ENCODE assay signal across 19 cellular contexts in the genomic region with DNA sequence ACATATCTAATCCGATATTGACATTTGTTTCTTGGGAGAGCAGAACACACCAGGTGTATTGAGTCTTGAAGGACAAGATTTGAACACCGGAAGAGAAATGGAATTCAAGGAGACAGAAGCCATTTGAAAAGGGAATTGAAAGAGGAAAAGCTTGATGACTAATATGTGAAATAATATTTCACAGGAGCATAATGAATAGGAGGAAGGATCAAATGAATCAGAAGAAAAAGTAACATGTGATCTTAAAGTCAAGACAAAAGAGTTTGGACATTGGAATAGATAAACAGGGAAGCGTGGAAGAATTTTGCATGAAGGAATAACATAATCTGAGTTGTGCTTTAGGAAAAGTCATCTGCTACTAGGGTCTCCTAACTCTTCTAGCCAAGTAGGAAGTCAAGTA.
DNase-seq lines count a peak whose midpoint lies in the region; ATAC-seq, FAIRE-seq and TF ChIP-seq lines count a peak whose summit lies in the region.
"Had no signal": no experiment of that assay in that cellular context is flagged by ENCODE, and none has a peak within 500 bp of the region (broad histone marks: within the 10 kb centered on the region; RNA-seq: fewer than 3 reads in every experiment).

No MANE protein-coding gene starts in this region.

- H3K4me1 ChIP-seq in tibial nerve = no peaks in the 10 kb centered on the region

- peak; percentile 28 for DNase-seq in LHCN-M2 (ENCODE audit: low read depth)
- DNase-seq in bronchial epithelial cell (ENCODE audit: low read depth) = peak; percentile 70
- DNase-seq in epithelial cell of esophagus (ENCODE audit: low read depth) = peak; percentile 29
- DNase-seq in pulmonary artery endothelial cell (ENCODE audit: low read depth, low spot score) = peak; percentile 37
- DNase-seq in tibial nerve (ENCODE audit: low spot score in 2 of 2) = no peak
- no peak for DNase-seq in MG63
- DNase-seq: Calu3; CD8-positive, alpha-beta T cell; DMS 273 treated with DMSO at 0.1 percent for 48 hours; DMS53; DND-41; EL; GOT3; H7; HFFc6 had no signal

- H3K4me3 ChIP-seq in bronchial epithelial cell (ENCODE audit: low read depth, low read length) (no peak overlapping the region), epithelial cell of esophagus (ENCODE audit: low read length) (no peak overlapping the region), tibial nerve (no peak overlapping the region), MG63 (no peak overlapping the region)
- H3K4me3 ChIP-seq: BLaER1 treated with 17β-estradiol and CSF1 and Interleukin-3, amounts not matched to agents 10 nM and 100 nM; GM12878 had no signal

- TF ChIP-seq CTCF in bronchial epithelial cell (IDR thresholded peaks at IDR 0.05; ENCODE audit: insufficient read depth, low read length, severe bottlenecking) (no peak), epithelial cell of esophagus (IDR thresholded peaks at IDR 0.05; ENCODE audit: insufficient read depth, low read depth, low read length, missing control alignments) (no peak), tibial nerve (IDR thresholded peaks at IDR 0.05) (no peak)

- H3K9me3 ChIP-seq in tibial nerve (no peaks in the 10 kb centered on the region), MG63 (no peaks in the 10 kb centered on the region)
- H3K9me3 ChIP-seq: BLaER1 treated with 17β-estradiol and CSF1 and Interleukin-3, amounts not matched to agents 10 nM and 100 nM had no signal

- no peak for ATAC-seq in HG03565 (IDR thresholded peaks at IDR 0.05; ENCODE audit: unreplicated experiment)
- ATAC-seq: CD8-positive, alpha-beta T cell; HCT116 had no signal

- no peak for FAIRE-seq in bronchial epithelial cell (lab: Jason Lieb, UNC)
- FAIRE-seq: GM12878 had no signal

- H3K36me3 ChIP-seq in bronchial epithelial cell (ENCODE audit: control insufficient read depth, insufficient read depth, low read length) (no peaks in the 10 kb centered on the region), tibial nerve (no peaks in the 10 kb centered on the region), MG63 (no peaks in the 10 kb centered on the region)
- H3K36me3 ChIP-seq: BLaER1 treated with 17β-estradiol and CSF1 and Interleukin-3, amounts not matched to agents 10 nM and 100 nM had no signal

- H3K27me3 ChIP-seq in bronchial epithelial cell (ENCODE audit: control insufficient read depth, insufficient read depth, low read length) (no peaks in the 10 kb centered on the region), tibial nerve (no peaks in the 10 kb centered on the region), MG63 (no peaks in the 10 kb centered on the region)
- H3K27me3 ChIP-seq: BLaER1 treated with 17β-estradiol and CSF1 and Interleukin-3, amounts not matched to agents 10 nM and 100 nM had no signal

- 92 to 93% methylated on average over 3 of the region's 3 CpGs for WGBS in tibial nerve, 2 donors

- no peak overlapping the region for H3K27ac ChIP-seq in tibial nerve

- TF ChIP-seq EP300 in tibial nerve (IDR thresholded peaks at IDR 0.05) = no peak

- TF ChIP-seq POLR2A in tibial nerve (IDR thresholded peaks at IDR 0.05) = no peak

Comparison
In these comparisons a context has a peak if more than half of its experiments do, and no peak if none do; other contexts are left out.
1. DNase-seq: peak in LHCN-M2 (single experiment), bronchial epithelial cell (single experiment), epithelial cell of esophagus (single experiment) and pulmonary artery endothelial cell (single experiment); none in tibial nerve (0 of 2) and MG63 (single experiment).